9 cellular contexts compared by ENCODE assay signal in the genomic region with DNA sequence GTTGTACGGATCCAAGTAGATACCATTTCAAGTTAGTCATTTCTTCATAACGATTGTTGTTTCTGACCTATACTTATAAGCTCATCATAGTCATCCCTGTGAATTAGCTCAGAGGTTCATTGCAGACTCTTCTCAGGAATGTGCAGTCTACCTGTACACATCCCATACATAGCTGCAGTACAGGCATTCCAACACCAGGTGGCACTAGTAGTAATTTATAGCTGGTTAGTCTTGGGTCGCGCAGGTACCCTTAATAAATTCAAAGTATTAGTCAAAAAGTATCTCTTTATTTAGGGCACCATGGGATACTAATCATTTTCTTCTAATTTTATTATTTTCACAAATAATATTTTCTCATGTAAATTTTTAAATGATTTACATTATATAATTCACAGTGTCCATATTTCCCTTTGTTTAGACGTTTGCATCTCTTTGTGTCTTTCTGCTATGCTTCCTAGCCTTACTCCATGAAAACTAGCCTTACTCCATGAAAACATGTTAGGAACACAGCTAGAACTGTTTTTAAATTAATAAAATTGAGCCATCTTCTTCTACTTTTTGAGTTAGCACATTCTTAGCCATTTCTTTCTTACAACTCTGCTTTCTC.
A peak's percentile ranks its signal among the peaks of the same experiment; 100 is the strongest.
DNase-seq lines count a peak whose midpoint lies in the region; ATAC-seq and TF ChIP-seq lines count a peak whose summit lies in the region.
"Had no signal": no experiment of that assay in that cellular context is flagged by ENCODE, and none has a peak within 500 bp of the region (broad histone marks: within the 10 kb centered on the region; RNA-seq: fewer than 3 reads in every experiment).

No MANE protein-coding gene starts in this region.

- POLR2A ChIA-PET in BJ (lab: Charles Lee) (no interaction called here), activated B cell treated with CpG ODN at 0.5 μM for 24 hours (lab: Charles Lee) (no interaction called here)

- no peaks in the 10 kb centered on the region for H3K36me3 Mint-ChIP-seq in activated B cell treated with CpG ODN at 0.5 μM for 24 hours (ENCODE audit: low read depth)

- no peak overlapping the region for H3K4me3 ChIP-seq in BJ (ENCODE audit: low read depth, low read length)
- H3K4me3 ChIP-seq in endocrine pancreas (ENCODE audit: control insufficient read depth, insufficient read depth, low read length), result peak overlapping the region; percentile 35
- H3K4me3 ChIP-seq in mucosa of rectum (ENCODE audit: low read length in 2 of 2), result peak overlapping the region; percentile 33 to 62
- H3K4me3 ChIP-seq in thyroid gland (replicated peaks in 1 of 3), result no peak overlapping the region

- CTCF ChIA-PET in BJ (lab: Yijun Ruan, JAX), result interaction anchor here (0.6 to 4.2 kb wide), 33 partner anchors 10 to 1929 kb away, joined by 3 to 31 read pairs (median 4); no protein-coding TSS in a partner anchor
- CTCF ChIA-PET in activated B cell treated with CpG ODN at 0.5 μM for 24 hours (lab: Charles Lee), result interaction anchor here (0.6 to 1.8 kb wide), 7 partner anchors 12 to 1875 kb away, joined by 3 to 5 read pairs (median 4); no protein-coding TSS in a partner anchor

- H3K27me3 Mint-ChIP-seq in activated B cell treated with CpG ODN at 0.5 μM for 24 hours, result no peaks in the 10 kb centered on the region

- H3K36me3 ChIP-seq in BJ (ENCODE audit: control insufficient read depth, insufficient read depth, low read length), result no peaks in the 10 kb centered on the region
- H3K36me3 ChIP-seq in endocrine pancreas (ENCODE audit: control insufficient read depth, insufficient read depth, low read length), result no peaks in the 10 kb centered on the region
- H3K36me3 ChIP-seq in mucosa of rectum (ENCODE audit: control insufficient read depth in 2 of 2, insufficient read depth in 2 of 2, low read length in 2 of 2), result no peaks in the 10 kb centered on the region
- H3K36me3 ChIP-seq in thyroid gland, result no peaks in the 10 kb centered on the region

- no peaks in the 10 kb centered on the region for H3K9me3 ChIP-seq in endocrine pancreas (ENCODE audit: control insufficient read depth, low read length)
- H3K9me3 ChIP-seq in mucosa of rectum (ENCODE audit: control insufficient read depth in 2 of 2, low read length in 2 of 2), result no peaks in the 10 kb centered on the region
- no peaks in the 10 kb centered on the region for H3K9me3 ChIP-seq in thyroid gland

- TF ChIP-seq POLR2A in thyroid gland (IDR thresholded peaks at IDR 0.05), result no peak

- no peaks in the 10 kb centered on the region for H3K4me1 Mint-ChIP-seq in activated B cell treated with CpG ODN at 0.5 μM for 24 hours

- peaks cover 18% of the 10 kb centered on the region for H3K4me1 ChIP-seq in endocrine pancreas (ENCODE audit: control insufficient read depth, insufficient read depth, low read length)
- peaks cover 0 to 2% of the 10 kb centered on the region in 2 donors for H3K4me1 ChIP-seq in mucosa of rectum (ENCODE audit: control insufficient read depth in 2 of 2, insufficient read depth in 2 of 2, low read length in 2 of 2)
- peaks cover 5 to 14% of the 10 kb centered on the region in 2 donors for H3K4me1 ChIP-seq in thyroid gland

- DNase-seq in BJ (ENCODE audit: low read depth) (no peak), NCI-H2081 (lab: John Stamatoyannopoulos, UW) (peak; percentile 66 to 88), activated B cell treated with CpG ODN at 0.5 μM for 24 hours (no peak), thyroid gland (peak; percentile 64 to 76)

- no peak overlapping the region for H3K4me3 Mint-ChIP-seq in activated B cell treated with CpG ODN at 0.5 μM for 24 hours
- H3K4me3 Mint-ChIP-seq: T-helper 1 cell treated with Interleukin-12 subunit alpha and Interleukin-12 subunit beta and Interleukin-4 antibody, amounts not matched to agents 30 μg/mL and 1 μg/mL, for 36 hours had no signal

- H3K27me3 ChIP-seq in BJ (ENCODE audit: control insufficient read depth, insufficient read depth, low read length) (no peaks in the 10 kb centered on the region), endocrine pancreas (ENCODE audit: control insufficient read depth, insufficient read depth, low read length) (no peaks in the 10 kb centered on the region), mucosa of rectum (ENCODE audit: control insufficient read depth in 2 of 2, insufficient read depth in 2 of 2, low read length in 2 of 2) (no peaks in the 10 kb centered on the region), thyroid gland (no peaks in the 10 kb centered on the region)

- peak; percentile 92 for ATAC-seq in GM18519 (IDR thresholded peaks at IDR 0.05; ENCODE audit: low FRiP score, unreplicated experiment)
- ATAC-seq in HG03025 (IDR thresholded peaks at IDR 0.05; ENCODE audit: low FRiP score, unreplicated experiment), result peak; percentile 88
- ATAC-seq in activated B cell treated with CpG ODN at 0.5 μM for 24 hours (ENCODE audit: low read depth), result no peak

- 50 to 52% methylated on average over 5 of the region's 5 CpGs for WGBS in thyroid gland, 2 donors

- H3K27ac ChIP-seq in mucosa of rectum (ENCODE audit: low read depth in 2 of 2, low read length in 2 of 2) (peak overlapping the region in 1 of 2 donors; percentile 31), thyroid gland (no peak overlapping the region)

- H3K9ac ChIP-seq in endocrine pancreas (ENCODE audit: control insufficient read depth, insufficient read depth, low read length) (no peak overlapping the region), mucosa of rectum (ENCODE audit: low read depth in 1 of 2, low read length in 2 of 2) (no peak overlapping the region)

- intact Hi-C loops in activated B cell treated with CpG ODN at 0.5 μM for 24 hours (cut with micrococcal nuclease) (no loop called here), thyroid gland (cut with DNase I) (no loop called here)

- H3K27ac Mint-ChIP-seq in activated B cell treated with CpG ODN at 0.5 μM for 24 hours, result no peak overlapping the region
- H3K27ac Mint-ChIP-seq: T-helper 1 cell treated with Interleukin-12 subunit alpha and Interleukin-12 subunit beta and Interleukin-4 antibody, amounts not matched to agents 30 μg/mL and 1 μg/mL, for 36 hours had no signal

- H3K9me3 Mint-ChIP-seq in activated B cell treated with CpG ODN at 0.5 μM for 24 hours, result no peaks in the 10 kb centered on the region
- H3K9me3 Mint-ChIP-seq: T-helper 1 cell treated with Interleukin-12 subunit alpha and Interleukin-12 subunit beta and Interleukin-4 antibody, amounts not matched to agents 30 μg/mL and 1 μg/mL, for 36 hours had no signal

- TF ChIP-seq CTCF in BJ (IDR thresholded peaks at IDR 0.05; ENCODE audit: insufficient read depth, low read depth, low read length) (peak; percentile 92), activated B cell treated with CpG ODN at 0.5 μM for 24 hours (IDR thresholded peaks at IDR 0.05) (peak; percentile 63), thyroid gland (IDR thresholded peaks at IDR 0.05) (peak; percentile 46 to 81 (median 74))

Comparison
In these comparisons a context has a peak if more than half of its experiments do, and no peak if none do; other contexts are left out.
1. DNase-seq: peak in NCI-H2081 (2 of 2) and thyroid gland (2 of 2); none in BJ (single experiment) and activated B cell treated with CpG ODN at 0.5 μM for 24 hours (single experiment).
2. H3K4me3 ChIP-seq: peak in endocrine pancreas (single experiment) and mucosa of rectum (2 of 2); none in BJ (single experiment) and thyroid gland (0 of 3).
3. Peak in every context shown above with its lines, with median percentiles within 50 percentile points of each other: CTCF ChIP-seq.